Comparison of ENCODE assay signal across 10 cellular contexts in the genomic region with DNA sequence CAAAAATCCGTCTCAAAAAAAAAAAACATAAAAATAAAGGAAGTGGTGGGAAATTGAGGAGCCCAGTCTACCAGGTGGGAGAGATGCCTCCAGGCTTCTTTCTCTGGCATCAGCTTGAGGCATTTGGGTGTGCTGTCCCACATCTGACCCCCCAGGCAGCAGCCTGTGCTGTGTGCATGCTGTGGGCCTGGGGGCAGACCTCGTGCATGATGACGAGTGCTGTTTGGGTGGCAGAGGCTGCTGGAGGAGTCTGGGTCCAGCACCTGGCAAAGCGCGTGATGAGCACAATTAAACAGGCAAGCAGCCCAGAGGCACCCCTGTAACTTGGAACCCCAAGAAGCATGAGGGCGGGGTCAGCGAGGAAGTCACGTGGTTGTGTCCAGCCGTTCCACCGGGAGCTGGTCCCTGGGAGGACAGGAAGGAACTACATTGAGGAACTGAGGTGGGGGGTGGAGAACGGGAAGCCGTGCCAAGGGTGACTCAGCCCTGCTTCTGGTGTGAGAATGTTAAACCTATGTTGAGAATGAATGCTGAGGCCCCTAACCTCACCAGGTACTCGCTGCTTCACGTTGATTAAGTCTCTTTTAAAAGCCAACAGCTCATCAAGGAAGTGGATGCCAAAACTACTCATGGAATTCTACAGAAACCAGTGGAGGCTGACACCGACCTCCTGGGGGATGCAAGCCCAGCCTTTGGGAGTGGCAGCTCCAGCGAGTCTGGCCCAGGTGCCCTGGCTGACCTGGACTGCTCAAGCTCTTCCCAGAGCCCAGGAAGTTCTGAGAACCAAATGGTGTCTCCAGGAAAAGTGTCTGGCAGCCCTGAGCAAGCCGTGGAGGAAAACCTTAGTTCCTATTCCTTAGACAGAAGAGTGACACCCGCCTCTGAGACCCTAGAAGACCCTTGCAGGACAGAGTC. TPM values are rescaled to one million over a fixed set of nuclear protein-coding genes. Genes with fewer than 3 reads are reported as not detected.
DNase-seq lines count a peak whose midpoint lies in the region; ATAC-seq and TF ChIP-seq lines count a peak whose summit lies in the region.
"Had no signal": no experiment of that assay in that cellular context is flagged by ENCODE, and none has a peak within 500 bp of the region (broad histone marks: within the 10 kb centered on the region; RNA-seq: fewer than 3 reads in every experiment).

No MANE protein-coding gene starts in this region.

- H2AFZ ChIP-seq in osteoblast (ENCODE audit: low read length): peak overlapping the region; percentile 80

- no peaks in the 10 kb centered on the region for H3K9me3 ChIP-seq in Panc1 (ENCODE audit: control insufficient read depth, insufficient read depth, low read depth, low read length)
- no peaks in the 10 kb centered on the region for H3K9me3 ChIP-seq in osteoblast (ENCODE audit: low read depth, low read length)
- H3K9me3 ChIP-seq: ovary had no signal

- no peak overlapping the region for H3K27ac Mint-ChIP-seq in activated CD4-positive, alpha-beta T cell treated with anti-CD3 and anti-CD28 coated beads, Interleukin-2, amount 10 ng/mL, durations not matched to agents 24 days and 14 days

- H3K27me3 ChIP-seq in Panc1 (ENCODE audit: control insufficient read depth, insufficient read depth, low read length) (no peaks in the 10 kb centered on the region), osteoblast (ENCODE audit: insufficient read depth, low read length) (no peaks in the 10 kb centered on the region)
- H3K27me3 ChIP-seq: ovary had no signal

- DNase-seq in EH (ENCODE audit: low read depth) (peak; percentile 87), Panc1 (ENCODE audit: low read depth, low spot score) (no peak), epithelial cell of proximal tubule (ENCODE audit: low read depth) (no peak), osteoblast (ENCODE audit: insufficient read length, low spot score, missing footprints) (peak; percentile 97)
- DNase-seq in activated CD4-positive, alpha-beta T cell treated with anti-CD3 and anti-CD28 coated beads, Interleukin-2, amount 10 ng/mL, durations not matched to agents 24 days and 14 days: no peak

- H3K4me2 ChIP-seq in osteoblast (ENCODE audit: insufficient read depth, low read length): peak overlapping the region; percentile 66

- peaks cover 17% of the 10 kb centered on the region for H4K20me1 ChIP-seq in osteoblast (ENCODE audit: insufficient read depth, low read length)

- intact Hi-C loops in Panc1 (cut with micrococcal nuclease; ENCODE audit: unreplicated experiment): no loop called here
- intact Hi-C loops in activated CD4-positive, alpha-beta T cell treated with anti-CD3 and anti-CD28 coated beads, Interleukin-2, amount 10 ng/mL, durations not matched to agents 24 days and 14 days (cut with micrococcal nuclease): no loop called here

- TF ChIP-seq CTCF in Panc1 (IDR thresholded peaks at IDR 0.05) (no peak), epithelial cell of proximal tubule (conservative IDR thresholded peaks at IDR 0.05; ENCODE audit: low read depth, low read length) (no peak), osteoblast (IDR thresholded peaks at IDR 0.05; ENCODE audit: extremely low read depth, low read depth, low read length) (no peak)

- H3K4me3 ChIP-seq in Panc1 (ENCODE audit: low read depth in 2 of 2, low read length in 2 of 2): no peak overlapping the region
- H3K4me3 ChIP-seq in epithelial cell of proximal tubule (ENCODE audit: low read depth, low read length): peak overlapping the region; percentile 9
- H3K4me3 ChIP-seq in osteoblast (ENCODE audit: insufficient read depth, low read length): peak overlapping the region; percentile 42
- H3K4me3 ChIP-seq: ovary had no signal

- POLR2A ChIA-PET in Panc1 (lab: Charles Lee): no interaction called here

- ATAC-seq in Panc1 (peak; percentile 61), HG02840 (IDR thresholded peaks at IDR 0.05; ENCODE audit: low FRiP score, unreplicated experiment) (no peak), HG03460 (IDR thresholded peaks at IDR 0.05; ENCODE audit: unreplicated experiment) (no peak), GM21786 (IDR thresholded peaks at IDR 0.05; ENCODE audit: unreplicated experiment) (no peak)

- H3K4me1 ChIP-seq in Panc1 (ENCODE audit: control insufficient read depth, insufficient read depth, low read length) (peaks cover 33% of the 10 kb centered on the region), osteoblast (ENCODE audit: insufficient read depth, low read length) (peaks cover 27% of the 10 kb centered on the region)

- H3K27me3 Mint-ChIP-seq in activated CD4-positive, alpha-beta T cell treated with anti-CD3 and anti-CD28 coated beads, Interleukin-2, amount 10 ng/mL, durations not matched to agents 24 days and 14 days: no peaks in the 10 kb centered on the region
- H3K27me3 Mint-ChIP-seq: activated naive CD4-positive, alpha-beta T cell treated with anti-CD3 and anti-CD28 coated beads, Interleukin-2, amount 50 U/mL, for 24 hours had no signal

- in situ Hi-C loops in Panc1 (cut with HindIII; ENCODE audit: low pct_unique_long_range_greater_than_20kb, low sequenced_read_pairs): no loop called here

- H3K4me3 Mint-ChIP-seq in activated CD4-positive, alpha-beta T cell treated with anti-CD3 and anti-CD28 coated beads, Interleukin-2, amount 10 ng/mL, durations not matched to agents 24 days and 14 days: no peak overlapping the region

- CTCF ChIA-PET in Panc1 (lab: Charles Lee): no interaction called here

- H3K27ac ChIP-seq in Panc1 (ENCODE audit: low read length): peak overlapping the region; percentile 77
- H3K27ac ChIP-seq in osteoblast (ENCODE audit: low read depth, low read length): peak overlapping the region; percentile 61
- H3K27ac ChIP-seq: ovary had no signal

- H3K36me3 ChIP-seq in Panc1 (ENCODE audit: control insufficient read depth, insufficient read depth, low read length): peaks cover 5% of the 10 kb centered on the region
- peaks cover 47% of the 10 kb centered on the region for H3K36me3 ChIP-seq in osteoblast (ENCODE audit: insufficient read depth, low read length)
- H3K36me3 ChIP-seq: ovary had no signal

- BruUV-seq in Panc1 (replicated peaks; lab: Mats Ljungman, UMichigan): no TSS peak

- H3K79me2 ChIP-seq in osteoblast (ENCODE audit: insufficient read depth, low read length): peaks cover 84% of the 10 kb centered on the region

- no peaks in the 10 kb centered on the region for H3K9me3 Mint-ChIP-seq in activated CD4-positive, alpha-beta T cell treated with anti-CD3 and anti-CD28 coated beads, Interleukin-2, amount 10 ng/mL, durations not matched to agents 24 days and 14 days
- H3K9me3 Mint-ChIP-seq: activated naive CD4-positive, alpha-beta T cell treated with anti-CD3 and anti-CD28 coated beads, Interleukin-2, amount 50 U/mL, for 24 hours had no signal

- H3K36me3 Mint-ChIP-seq in activated CD4-positive, alpha-beta T cell treated with anti-CD3 and anti-CD28 coated beads, Interleukin-2, amount 10 ng/mL, durations not matched to agents 24 days and 14 days (ENCODE audit: low read depth): peaks cover 70% of the 10 kb centered on the region

- H3K4me1 Mint-ChIP-seq in activated CD4-positive, alpha-beta T cell treated with anti-CD3 and anti-CD28 coated beads, Interleukin-2, amount 10 ng/mL, durations not matched to agents 24 days and 14 days: peaks cover 46% of the 10 kb centered on the region

RNA-seq across cellular contexts. Expression of a gene that starts 6.1 kb away (rescaled TPM):
- total RNA-seq in Panc1 (2021; ENCODE audit: unreplicated experiment): 106 TPM
- 82.2 TPM for polyA plus RNA-seq in Panc1 (2012; ENCODE audit: insufficient read length)
- 94.4 and 119 TPM in 2 replicates for total RNA-seq in epithelial cell of proximal tubule
- total RNA-seq in osteoblast: 3.2 and 4.0 TPM in 2 replicates
- total RNA-seq in activated CD4-positive, alpha-beta T cell treated with anti-CD3 and anti-CD28 coated beads, Interleukin-2, amount 10 ng/mL, durations not matched to agents 24 days and 14 days: 134 and 142 TPM in 2 replicates

RNA-seq across cellular contexts. Expression of a gene that starts 6.3 kb away (rescaled TPM):
- 32.6 TPM for total RNA-seq in Panc1 (2021; ENCODE audit: unreplicated experiment)
- 37.6 TPM for polyA plus RNA-seq in Panc1 (2012; ENCODE audit: insufficient read length)
- total RNA-seq in epithelial cell of proximal tubule: 27.8 and 50.9 TPM in 2 replicates
- total RNA-seq in osteoblast: 37.1 and 38.0 TPM in 2 replicates
- 26.6 and 27.8 TPM in 2 replicates for total RNA-seq in activated CD4-positive, alpha-beta T cell treated with anti-CD3 and anti-CD28 coated beads, Interleukin-2, amount 10 ng/mL, durations not matched to agents 24 days and 14 days

RNA-seq across cellular contexts. Expression of a gene that starts 15.3 kb away (rescaled TPM):
- total RNA-seq in Panc1 (2021; ENCODE audit: unreplicated experiment): 73.4 TPM
- polyA plus RNA-seq in Panc1 (2012; ENCODE audit: insufficient read length): 81.0 TPM
- 114 and 157 TPM in 2 replicates for total RNA-seq in epithelial cell of proximal tubule
- total RNA-seq in osteoblast: 51.9 and 55.7 TPM in 2 replicates
- 150 and 156 TPM in 2 replicates for total RNA-seq in activated CD4-positive, alpha-beta T cell treated with anti-CD3 and anti-CD28 coated beads, Interleukin-2, amount 10 ng/mL, durations not matched to agents 24 days and 14 days

RNA-seq across cellular contexts. Expression of a gene that starts 43.3 kb away (rescaled TPM):
- 7.0 TPM for total RNA-seq in Panc1 (2021; ENCODE audit: unreplicated experiment)
- 4.6 TPM for polyA plus RNA-seq in Panc1 (2012; ENCODE audit: insufficient read length)
- 2.1 and 2.5 TPM in 2 replicates for total RNA-seq in epithelial cell of proximal tubule
- 3.8 and 4.3 TPM in 2 replicates for total RNA-seq in osteoblast
- 3.5 and 4.0 TPM in 2 replicates for total RNA-seq in activated CD4-positive, alpha-beta T cell treated with anti-CD3 and anti-CD28 coated beads, Interleukin-2, amount 10 ng/mL, durations not matched to agents 24 days and 14 days

Comparison
In these comparisons a context has a peak if more than half of its experiments do, and no peak if none do; other contexts are left out.
1. DNase-seq: peak in EH (single experiment) and osteoblast (single experiment); none in Panc1 (single experiment), epithelial cell of proximal tubule (single experiment) and activated CD4-positive, alpha-beta T cell treated with anti-CD3 and anti-CD28 coated beads, Interleukin-2, amount 10 ng/mL, durations not matched to agents 24 days and 14 days (single experiment).
2. H3K4me3 ChIP-seq: peak in epithelial cell of proximal tubule (single experiment) and osteoblast (single experiment); none in Panc1 (0 of 2).
3. RNA of a gene that starts 6.1 kb away (total RNA-seq): 134 to 142 TPM in activated CD4-positive, alpha-beta T cell treated with anti-CD3 and anti-CD28 coated beads, Interleukin-2, amount 10 ng/mL, durations not matched to agents 24 days and 14 days, 106 TPM in Panc1 (single experiment) and 94.4 to 119 TPM in epithelial cell of proximal tubule; 3.2 to 4.0 TPM in osteoblast; every median in the first group is over 10 times any median in the second.